ENCODE assay signal across 9 cellular contexts in genomic region chr9:122828965-122829284, GRCh38. TPM values are rescaled to one million over a fixed set of nuclear protein-coding genes. Genes with fewer than 3 reads are reported as not detected.
A peak's percentile ranks its signal among the peaks of the same experiment; 100 is the strongest.
DNase-seq lines count a peak whose midpoint lies in the region; ATAC-seq and TF ChIP-seq lines count a peak whose summit lies in the region.
"Not testable (repeated sequence)": the region's sequence is repeated elsewhere in the genome, so short reads cannot be mapped to it uniquely, and the experiment has no call there.
"Had no signal": no experiment of that assay in that cellular context is flagged by ENCODE, and none has a peak within 500 bp of the region (broad histone marks: within the 10 kb centered on the region; RNA-seq: fewer than 3 reads in every experiment).

No MANE protein-coding gene starts in this region.

- POLR2A ChIA-PET in AG04450 (lab: Yijun Ruan, JAX) (interaction anchor here (0.8 to 1.8 kb wide), 3 partner anchors 10 to 521 kb away, joined by 3 to 13 read pairs (median 5); partner anchors contain the start of gene RABGAP1), HEK293 (lab: Yijun Ruan, JAX) (interaction anchor here (0.6 to 1.5 kb wide), 10 partner anchors 9 to 112 kb away, joined by 3 to 10 read pairs (median 5); partner anchors contain the start of genes RABGAP1, RC3H2 and ZBTB6)

- H3K27me3 ChIP-seq in AG04450 (ENCODE audit: control insufficient read depth, insufficient read depth, low read length); effector memory CD4-positive, alpha-beta T cell (replicated peaks; ENCODE audit: control insufficient read depth, insufficient read depth, low read length, poor library complexity, severe bottlenecking); iPS-18a (ENCODE audit: control insufficient read depth, insufficient read depth, low read length): not testable (repeated sequence)

- not testable (repeated sequence) for DNase-seq in AG04450 (ENCODE audit: low read depth, low spot score); SK-N-MC (ENCODE audit: low read depth, low spot score); activated naive CD8-positive, alpha-beta T cell treated with anti-CD3 and anti-CD28 coated beads for 36 hours; effector memory CD4-positive, alpha-beta T cell; stimulated activated naive B cell treated with anti-CD40 and anti-IgM and Interleukin-4, amounts not matched to agents 10 μg/mL and 1 μg/mL and 100 μg/mL, for 72 hours

- not testable (repeated sequence) for H3K27me3 Mint-ChIP-seq in activated naive CD8-positive, alpha-beta T cell treated with anti-CD3 and anti-CD28 coated beads for 36 hours; nephron (ENCODE audit: low read depth); stimulated activated naive B cell treated with anti-CD40 and anti-IgM and Interleukin-4, amounts not matched to agents 10 μg/mL and 1 μg/mL and 100 μg/mL, for 72 hours

- H3K9ac ChIP-seq in SK-N-MC (ENCODE audit: insufficient read length): peak overlapping the region; percentile 82
- not testable (repeated sequence) for H3K9ac ChIP-seq in iPS-18a (ENCODE audit: low read length)

- ATAC-seq in stimulated activated naive B cell treated with anti-CD40 and anti-IgM and Interleukin-4, amounts not matched to agents 10 μg/mL and 1 μg/mL and 100 μg/mL, for 72 hours (replicated peaks): not testable (repeated sequence)

- H3K36me3 ChIP-seq in HEK293 (ENCODE audit: control insufficient read depth in 2 of 2, insufficient read depth in 1 of 2, low read length in 2 of 2) (peaks cover 0 to 23% of the 10 kb centered on the region in 2 experiments), SK-N-MC (ENCODE audit: insufficient read depth, low read length) (peaks cover 18% of the 10 kb centered on the region), iPS-18a (ENCODE audit: control insufficient read depth, low read depth, low read length) (peaks cover 17% of the 10 kb centered on the region)
- not testable (repeated sequence) for H3K36me3 ChIP-seq in effector memory CD4-positive, alpha-beta T cell (ENCODE audit: control insufficient read depth, insufficient read depth, low read length)

- peak overlapping the region; percentile 94 for H3K27ac Mint-ChIP-seq in activated naive CD8-positive, alpha-beta T cell treated with anti-CD3 and anti-CD28 coated beads for 36 hours
- H3K27ac Mint-ChIP-seq in nephron: peak overlapping the region; percentile 93 to 97 (median 95)
- peak overlapping the region; percentile 96 for H3K27ac Mint-ChIP-seq in stimulated activated naive B cell treated with anti-CD40 and anti-IgM and Interleukin-4, amounts not matched to agents 10 μg/mL and 1 μg/mL and 100 μg/mL, for 72 hours

- not testable (repeated sequence) for TF ChIP-seq CTCF in AG04450 (IDR thresholded peaks at IDR 0.05; ENCODE audit: low read depth, low read length); HEK293 (tag by site-specific recombination; IDR thresholded peaks at IDR 0.05); nephron (IDR thresholded peaks at IDR 0.05; ENCODE audit: unreplicated experiment in 3 of 3)

- not testable (repeated sequence) for H3K36me3 Mint-ChIP-seq in activated naive CD8-positive, alpha-beta T cell treated with anti-CD3 and anti-CD28 coated beads for 36 hours; stimulated activated naive B cell treated with anti-CD40 and anti-IgM and Interleukin-4, amounts not matched to agents 10 μg/mL and 1 μg/mL and 100 μg/mL, for 72 hours
- peaks cover 13% of the 10 kb centered on the region for H3K36me3 Mint-ChIP-seq in nephron (ENCODE audit: low read depth)

- not testable (repeated sequence) for H3K9me3 Mint-ChIP-seq in activated naive CD8-positive, alpha-beta T cell treated with anti-CD3 and anti-CD28 coated beads for 36 hours; nephron; stimulated activated naive B cell treated with anti-CD40 and anti-IgM and Interleukin-4, amounts not matched to agents 10 μg/mL and 1 μg/mL and 100 μg/mL, for 72 hours

- not testable (repeated sequence) for H3K4me1 ChIP-seq in HEK293 (ENCODE audit: control insufficient read depth, insufficient read depth, low read length); effector memory CD4-positive, alpha-beta T cell (ENCODE audit: control insufficient read depth, insufficient read depth, low read length, poor library complexity, severe bottlenecking); iPS-18a (ENCODE audit: control insufficient read depth, low read depth, low read length)

- peak overlapping the region; percentile 99 for H3K4me3 ChIP-seq in AG04450 (ENCODE audit: low read depth, low read length)
- H3K4me3 ChIP-seq in HEK293 (ENCODE audit: low read depth, low read length): peak overlapping the region; percentile 87
- peak overlapping the region; percentile 98 for H3K4me3 ChIP-seq in SK-N-MC
- H3K4me3 ChIP-seq in effector memory CD4-positive, alpha-beta T cell (ENCODE audit: insufficient read depth, low read depth, low read length, poor library complexity, severe bottlenecking): peak overlapping the region; percentile 99
- peak overlapping the region; percentile 99 for H3K4me3 ChIP-seq in iPS-18a (ENCODE audit: low read length)

- peaks cover 22% of the 10 kb centered on the region for H3K4me1 Mint-ChIP-seq in activated naive CD8-positive, alpha-beta T cell treated with anti-CD3 and anti-CD28 coated beads for 36 hours
- peaks cover 20% of the 10 kb centered on the region for H3K4me1 Mint-ChIP-seq in nephron
- H3K4me1 Mint-ChIP-seq in stimulated activated naive B cell treated with anti-CD40 and anti-IgM and Interleukin-4, amounts not matched to agents 10 μg/mL and 1 μg/mL and 100 μg/mL, for 72 hours: peaks cover 9 to 25% of the 10 kb centered on the region in 2 donors

- not testable (repeated sequence) for H3K9me3 ChIP-seq in AG04450 (ENCODE audit: control insufficient read depth, insufficient read depth, low read length); HEK293 (ENCODE audit: control insufficient read depth, insufficient read depth, low read depth, low read length); SK-N-MC (ENCODE audit: low read depth, low read length); effector memory CD4-positive, alpha-beta T cell (ENCODE audit: control insufficient read depth, low read length); iPS-18a (ENCODE audit: control insufficient read depth, low read depth, low read length)

- CTCF ChIA-PET in AG04450 (lab: Charles Lee): not testable (repeated sequence)
- CTCF ChIA-PET in HEK293 (lab: Yijun Ruan, JAX): interaction anchor here (0.6 to 1.4 kb wide), 3 partner anchors 9 to 143 kb away, joined by 3 to 5 read pairs (median 3); no protein-coding TSS in a partner anchor

- H3K4me3 Mint-ChIP-seq in activated naive CD8-positive, alpha-beta T cell treated with anti-CD3 and anti-CD28 coated beads for 36 hours: peak overlapping the region; percentile 94
- H3K4me3 Mint-ChIP-seq in nephron: peak overlapping the region; percentile 98 to 100 (median 99)
- peak overlapping the region; percentile 92 to 99 for H3K4me3 Mint-ChIP-seq in stimulated activated naive B cell treated with anti-CD40 and anti-IgM and Interleukin-4, amounts not matched to agents 10 μg/mL and 1 μg/mL and 100 μg/mL, for 72 hours

- peak overlapping the region; percentile 99 for H3K27ac ChIP-seq in AG04450 (ENCODE audit: low read depth, low read length)
- H3K27ac ChIP-seq in HEK293 (ENCODE audit: extremely low read depth, low read depth, low read length): peak overlapping the region; percentile 85; the same call in 1 of the 2 replicates
- H3K27ac ChIP-seq in SK-N-MC; iPS-18a (ENCODE audit: low read length): not testable (repeated sequence)
- peak overlapping the region; percentile 94 for H3K27ac ChIP-seq in effector memory CD4-positive, alpha-beta T cell (ENCODE audit: insufficient read depth, low read length, poor library complexity, severe bottlenecking)

TF ChIP-seq in HEK293, 187 proteins besides CTCF, POLR2A, EP300 and RAD21:
- 0 out of 2 replicates have a peak, but pooled peaks have one; percentile 6 for TF ChIP-seq ZNF335 (tag by site-specific recombination; conservative IDR thresholded peaks at IDR 0.05)

RNA-seq across cellular contexts. Expression of gene PDCL, which starts 0.5 kb away (rescaled TPM):
- 15.5 and 18.7 TPM in 2 replicates for polyA plus RNA-seq in AG04450 (2011; rRNA removed)
- 35.1 and 35.8 TPM in 2 replicates for polyA minus RNA-seq in AG04450 (2011; rRNA and poly(A)+ RNA removed)
- 10 to 100 TPM; 20.5 to 21.4 TPM for total RNA-seq in activated naive CD8-positive, alpha-beta T cell treated with anti-CD3 and anti-CD28 coated beads for 36 hours

RNA-seq across cellular contexts. Expression of gene OR1K1, which starts 29.0 kb away (rescaled TPM):
- not detected in 2 replicates for polyA plus RNA-seq in AG04450 (2011; rRNA removed)
- polyA minus RNA-seq in AG04450 (2011; rRNA and poly(A)+ RNA removed): not detected in 2 replicates
- total RNA-seq in activated naive CD8-positive, alpha-beta T cell treated with anti-CD3 and anti-CD28 coated beads for 36 hours: not detected
- total RNA-seq: posterior vena cava had no signal

RNA-seq across cellular contexts. Expression of gene OR5C1, which starts 40.2 kb away (rescaled TPM):
- polyA plus RNA-seq in AG04450 (2011; rRNA removed): not detected in 2 replicates
- not detected in 2 replicates for polyA minus RNA-seq in AG04450 (2011; rRNA and poly(A)+ RNA removed)
- total RNA-seq in activated naive CD8-positive, alpha-beta T cell treated with anti-CD3 and anti-CD28 coated beads for 36 hours: not detected
- total RNA-seq: posterior vena cava had no signal
